Comparison of ENCODE assay signal across 5 cellular contexts in genomic region chr7:121271098-121271497, GRCh38. TPM values are rescaled to one million over a fixed set of nuclear protein-coding genes. Genes with fewer than 3 reads are reported as not detected.
"Had no signal": no experiment of that assay in that cellular context is flagged by ENCODE, and none has a peak within 500 bp of the region (broad histone marks: within the 10 kb centered on the region; RNA-seq: fewer than 3 reads in every experiment).

No MANE protein-coding gene starts in this region.

- H3K4me2 ChIP-seq: GM23338 had no signal

- H2AFZ ChIP-seq: GM23338 had no signal

- ATAC-seq: GM23338 had no signal

- DNase-seq: H9, HCEC 1CT, IMR-90 had no signal

- H3K9me3 Mint-ChIP-seq: H9 had no signal

- H3K4me3 Mint-ChIP-seq: GM23338, H9 had no signal

- H3K4me1 Mint-ChIP-seq: GM23338, H9 had no signal

- H3K4me3 ChIP-seq: GM23338 had no signal

- H3K27ac Mint-ChIP-seq: GM23338, H9 had no signal

RNA-seq across cellular contexts. Expression of gene WNT16, which starts 57.7 kb away (rescaled TPM):
- total RNA-seq: H9, HT-29 had no signal
